ENCODE assay signal across 1 cellular context in genomic region chr19:40822704-40823553, GRCh38.
A peak's percentile ranks its signal among the peaks of the same experiment; 100 is the strongest.
TF ChIP-seq lines count a peak whose summit lies in the region.

No MANE protein-coding gene starts in this region.

TF ChIP-seq in HepG2, 621 proteins besides CTCF, POLR2A, EP300 and RAD21:
- TF ChIP-seq ARID4A (CRISPR knock-in tag; IDR thresholded peaks at IDR 0.05; ENCODE audit: borderline replicate concordance) (0 out of 2 replicates have a peak, but pooled peaks have one; percentile 2), FOXO4 (CRISPR knock-in tag; conservative IDR thresholded peaks at IDR 0.05) (0 out of 2 replicates have a peak, but pooled peaks have one; percentile 75), ONECUT2 (CRISPR knock-in tag; IDR thresholded peaks at IDR 0.05) (peak; percentile 46), PHF21A (CRISPR knock-in tag; IDR thresholded peaks at IDR 0.05) (0 out of 2 replicates have a peak, but pooled peaks have one; percentile 31), ZMYM4 (CRISPR knock-in tag; IDR thresholded peaks at IDR 0.05) (0 out of 2 replicates have a peak, but pooled peaks have one; percentile 14), PAXIP1 (CRISPR knock-in tag; conservative IDR thresholded peaks at IDR 0.05) (peak; percentile 38)
